In genomic region chr7:149229526-149229925, GRCh38 we compare ENCODE assay signal across 15 cellular contexts. TPM values are rescaled to one million over a fixed set of nuclear protein-coding genes. Genes with fewer than 3 reads are reported as not detected.
DNase-seq lines count a peak whose midpoint lies in the region; ATAC-seq and TF ChIP-seq lines count a peak whose summit lies in the region.
"Had no signal": no experiment of that assay in that cellular context is flagged by ENCODE, and none has a peak within 500 bp of the region (broad histone marks: within the 10 kb centered on the region; RNA-seq: fewer than 3 reads in every experiment).

No MANE protein-coding gene starts in this region.

- no peak overlapping the region for H4K8ac ChIP-seq in neuronal stem cell (ENCODE audit: low read depth, low read length)

- H3K36me3 ChIP-seq in BLaER1 = peaks cover 30% of the 10 kb centered on the region
- no peaks in the 10 kb centered on the region for H3K36me3 ChIP-seq in Panc1 (ENCODE audit: control insufficient read depth, insufficient read depth, low read length)
- H3K36me3 ChIP-seq in neuronal stem cell (replicated peaks in 1 of 2; ENCODE audit: control insufficient read depth in 2 of 2, insufficient read depth in 2 of 2, low read length in 2 of 2) = peaks cover 14 to 16% of the 10 kb centered on the region in 2 donors

- H4K91ac ChIP-seq in neuronal stem cell (ENCODE audit: low read depth, low read length, poor library complexity) = no peak overlapping the region

- no peak overlapping the region for H2BK12ac ChIP-seq in neuronal stem cell (ENCODE audit: low read length)

- peak overlapping the region; percentile 29 for H3K18ac ChIP-seq in neuronal stem cell (ENCODE audit: low read length)

- no peak overlapping the region for H3K27ac ChIP-seq in BLaER1
- H3K27ac ChIP-seq in Panc1 (ENCODE audit: low read length) = no peak overlapping the region
- H3K27ac ChIP-seq in neuronal stem cell (replicated peaks; ENCODE audit: low read length) = no peak overlapping the region
- H3K27ac ChIP-seq in caudate nucleus (ENCODE audit: low read depth, low read length) = no peak overlapping the region
- H3K27ac ChIP-seq: heart left ventricle had no signal

- WGBS in neuronal stem cell (ENCODE audit: extremely low coverage in 2 of 2, insufficient read length in 2 of 2, insufficient replicate concordance in 1 of 2), 2 donors = no CpG with 5 or more reads among the region's 6 CpGs

- H3K4me3 ChIP-seq in BLaER1 = no peak overlapping the region
- no peak overlapping the region for H3K4me3 ChIP-seq in Panc1 (ENCODE audit: low read depth in 2 of 2, low read length in 2 of 2)
- no peak overlapping the region for H3K4me3 ChIP-seq in neuronal stem cell (ENCODE audit: low read length in 2 of 2)
- H3K4me3 ChIP-seq: heart left ventricle, smooth muscle cell had no signal

- H2BK120ac ChIP-seq in neuronal stem cell (ENCODE audit: low read depth, low read length) = no peak overlapping the region

- POLR2A ChIA-PET in Panc1 (lab: Charles Lee) = no interaction called here

- H3K9me3 ChIP-seq in BLaER1 (no peaks in the 10 kb centered on the region), Panc1 (ENCODE audit: control insufficient read depth, insufficient read depth, low read depth, low read length) (no peaks in the 10 kb centered on the region), neuronal stem cell (replicated peaks in 1 of 2; ENCODE audit: control insufficient read depth in 2 of 2, insufficient read depth in 1 of 2, low read depth in 1 of 2, low read length in 2 of 2) (no peaks in the 10 kb centered on the region)
- H3K9me3 ChIP-seq: heart left ventricle had no signal

- H2AFZ ChIP-seq in neuronal stem cell (ENCODE audit: low read length) = no peak overlapping the region

- CTCF ChIA-PET in Panc1 (lab: Charles Lee) = no interaction called here

- TF ChIP-seq CTCF in Panc1 (IDR thresholded peaks at IDR 0.05) (no peak), GM10266 (IDR thresholded peaks at IDR 0.05; ENCODE audit: control insufficient read depth, insufficient read depth, low read depth, missing control alignments) (no peak)

- H3K9ac ChIP-seq in BLaER1 (no peak overlapping the region), neuronal stem cell (ENCODE audit: low read depth, low read length, poor library complexity) (no peak overlapping the region)

- no peak overlapping the region for H3K14ac ChIP-seq in neuronal stem cell (ENCODE audit: low read length)

- no TSS peak for BruUV-seq in Panc1 (replicated peaks; lab: Mats Ljungman, UMichigan)

- H3K4me1 ChIP-seq in BLaER1 (peaks cover 11% of the 10 kb centered on the region), Panc1 (ENCODE audit: control insufficient read depth, insufficient read depth, low read length) (no peaks in the 10 kb centered on the region), neuronal stem cell (ENCODE audit: control insufficient read depth in 2 of 2, insufficient read depth in 1 of 2, low read depth in 1 of 2, low read length in 2 of 2) (peaks cover 0 to 6% of the 10 kb centered on the region in 2 donors)
- H3K4me1 ChIP-seq: heart left ventricle had no signal

- ATAC-seq in Panc1 = peak; percentile 8; the same call in 1 of the 2 replicates
- no peak for ATAC-seq in HG03442 (IDR thresholded peaks at IDR 0.05; ENCODE audit: unreplicated experiment)
- ATAC-seq: HCT116 had no signal

- H3K23ac ChIP-seq in neuronal stem cell (ENCODE audit: low read depth, low read length, poor library complexity) = no peak overlapping the region

- H3K4me2 ChIP-seq in BLaER1 (peak overlapping the region; percentile 39; the same call in 1 of the 2 replicates), neuronal stem cell (ENCODE audit: insufficient read depth, low read length, poor library complexity, severe bottlenecking) (no peak overlapping the region)
- H3K4me2 ChIP-seq: smooth muscle cell had no signal

- no peak overlapping the region for H2BK5ac ChIP-seq in neuronal stem cell (ENCODE audit: low read length)

- in situ Hi-C loops in Panc1 (cut with HindIII; ENCODE audit: low pct_unique_long_range_greater_than_20kb, low sequenced_read_pairs) = no loop called here

- intact Hi-C loops in Panc1 (cut with micrococcal nuclease; ENCODE audit: unreplicated experiment) = no loop called here

- no peak overlapping the region for H2AK5ac ChIP-seq in neuronal stem cell (ENCODE audit: low read depth, low read length)

- H4K20me1 ChIP-seq in BLaER1 = peaks cover 15% of the 10 kb centered on the region

- H3K79me1 ChIP-seq in neuronal stem cell (ENCODE audit: low read depth, low read length) = peaks cover 1% of the 10 kb centered on the region

- no peaks in the 10 kb centered on the region for H3K27me3 ChIP-seq in BLaER1
- H3K27me3 ChIP-seq in Panc1 (ENCODE audit: control insufficient read depth, insufficient read depth, low read length) = no peaks in the 10 kb centered on the region
- H3K27me3 ChIP-seq in neuronal stem cell (ENCODE audit: control insufficient read depth in 3 of 3, insufficient read depth in 3 of 3, low read depth in 1 of 3, low read length in 3 of 3) = no peaks in the 10 kb centered on the region
- H3K27me3 ChIP-seq: heart left ventricle had no signal

- no peak overlapping the region for H3K4ac ChIP-seq in neuronal stem cell (ENCODE audit: low read length)

- DNase-seq in NCI-H345 (lab: John Stamatoyannopoulos, UW) (peak; percentile 31), NCI-H345 treated with DMSO at 0.1 percent for 48 hours (lab: John Stamatoyannopoulos, UW; ENCODE audit: unreplicated experiment) (no peak), Panc1 (ENCODE audit: low read depth, low spot score) (no peak), neuronal stem cell (ENCODE audit: low spot score) (no peak), caudate nucleus (lab: John Stamatoyannopoulos, UW) (no peak), GM10266 (ENCODE audit: extremely low spot score) (no peak)
- DNase-seq: activated CD4-positive, CD25-positive, alpha-beta regulatory T cell treated with anti-CD3 and anti-CD28 coated beads, Interleukin-2, amount 50 U/mL, for 72 hours; amniotic stem cell; effector memory CD4-positive, alpha-beta T cell; heart left ventricle; posterior cingulate gyrus had no signal

- H2BK15ac ChIP-seq in neuronal stem cell (ENCODE audit: low read length) = no peak overlapping the region

RNA-seq across cellular contexts. Expression of gene ZNF212, which starts 9.9 kb away (rescaled TPM):
- total RNA-seq in Panc1 (2021; ENCODE audit: unreplicated experiment) = 11.3 TPM
- 9.0 TPM for polyA plus RNA-seq in Panc1 (2012; ENCODE audit: insufficient read length)
- polyA plus RNA-seq in neuronal stem cell (2013, experiment 1 of 2) = 8.9 TPM
- 9.1 TPM for polyA plus RNA-seq in neuronal stem cell (2013, experiment 2 of 2)

RNA-seq across cellular contexts. Expression of gene ZNF783, which starts 32.5 kb away (rescaled TPM):
- total RNA-seq in Panc1 (2021; ENCODE audit: unreplicated experiment) = 16.6 TPM
- 13.6 TPM for polyA plus RNA-seq in Panc1 (2012; ENCODE audit: insufficient read length)
- 5.0 TPM for polyA plus RNA-seq in neuronal stem cell (2013, experiment 1 of 2)
- polyA plus RNA-seq in neuronal stem cell (2013, experiment 2 of 2) = 4.6 TPM

RNA-seq across cellular contexts. Expression of gene ZNF282, which starts 34.2 kb away (rescaled TPM):
- 31.6 TPM for total RNA-seq in Panc1 (2021; ENCODE audit: unreplicated experiment)
- 27.7 TPM for polyA plus RNA-seq in Panc1 (2012; ENCODE audit: insufficient read length)
- polyA plus RNA-seq in neuronal stem cell (2013, experiment 1 of 2) = 13.7 TPM
- polyA plus RNA-seq in neuronal stem cell (2013, experiment 2 of 2) = 13.0 TPM
